23 cellular contexts compared by ENCODE assay signal in the genomic region with DNA sequence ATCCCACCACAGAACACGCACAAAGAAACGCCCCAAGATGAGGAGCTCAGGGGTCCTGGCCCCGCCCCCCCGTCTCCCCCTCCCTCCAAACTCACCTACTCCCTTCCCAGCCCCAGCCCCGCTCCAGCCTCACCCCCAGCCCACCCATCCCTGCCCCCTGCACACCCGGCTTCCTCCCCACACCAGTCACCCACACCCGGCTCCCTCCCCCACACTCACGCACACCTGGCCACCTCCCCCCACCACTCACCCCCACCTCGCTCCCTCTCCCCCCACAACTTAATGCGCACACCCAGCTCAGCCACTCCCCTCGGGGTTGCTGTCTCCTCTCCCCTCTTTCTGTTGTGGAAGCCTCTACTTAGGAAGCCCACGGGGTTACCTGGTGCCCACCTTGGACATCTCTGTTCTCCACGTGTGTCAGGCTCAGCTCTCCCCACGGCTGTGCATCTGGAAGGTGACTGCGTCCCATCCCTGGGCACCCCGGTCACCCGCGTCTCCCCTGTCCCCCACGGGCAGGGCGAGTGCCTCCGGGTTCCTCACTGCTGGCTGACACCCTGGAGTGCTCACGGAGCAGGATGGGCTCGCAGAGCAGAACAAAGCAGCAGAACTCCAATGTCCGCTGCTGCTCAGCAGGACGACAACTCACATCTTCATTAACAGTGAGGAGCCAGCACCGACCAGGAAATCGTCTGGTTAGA.
DNase-seq lines count a peak whose midpoint lies in the region; ATAC-seq and TF ChIP-seq lines count a peak whose summit lies in the region.
"Had no signal": no experiment of that assay in that cellular context is flagged by ENCODE, and none has a peak within 500 bp of the region (broad histone marks: within the 10 kb centered on the region; RNA-seq: fewer than 3 reads in every experiment).

No MANE protein-coding gene starts in this region.

- H3K4me1 ChIP-seq in iPS-15b (ENCODE audit: control insufficient read depth, insufficient read depth, low read length): peaks cover 6% of the 10 kb centered on the region
- H3K4me1 ChIP-seq: Caco-2 had no signal

- H3K9ac ChIP-seq in iPS-15b (ENCODE audit: low read depth, low read length): no peak overlapping the region
- H3K9ac ChIP-seq: BLaER1 treated with 17β-estradiol and CSF1 and Interleukin-3, amounts not matched to agents 10 nM and 100 nM; GM23248 had no signal

- POLR2A ChIA-PET in WTC11 (lab: Charles Lee): no interaction called here
- POLR2A ChIA-PET in HEK293T (lab: Yijun Ruan, JAX): no interaction called here

- no peaks in the 10 kb centered on the region for H3K36me3 Mint-ChIP-seq in WTC11
- H3K36me3 Mint-ChIP-seq: CD4-positive, alpha-beta memory T cell had no signal

- peak; percentile 14; the same call in 1 of the 2 replicates for ATAC-seq in WTC11
- ATAC-seq: PC-3 had no signal

- H3K27me3 ChIP-seq in iPS-15b (ENCODE audit: control insufficient read depth, insufficient read depth, low read length): no peaks in the 10 kb centered on the region
- H3K27me3 ChIP-seq: BLaER1 treated with 17β-estradiol and CSF1 and Interleukin-3, amounts not matched to agents 10 nM and 100 nM had no signal

- no peaks in the 10 kb centered on the region for H3K9me3 Mint-ChIP-seq in WTC11
- H3K9me3 Mint-ChIP-seq: CD4-positive, alpha-beta memory T cell had no signal

- peak overlapping the region; percentile 11; the same call in 1 of the 2 replicates for H3K4me3 Mint-ChIP-seq in WTC11
- H3K4me3 Mint-ChIP-seq: CD4-positive, alpha-beta memory T cell had no signal

- CTCF ChIA-PET in WTC11 (lab: Charles Lee): interaction anchor here (0.6 to 2.7 kb wide), 5 partner anchors 9 to 351 kb away, joined by 3 to 9 read pairs (median 4); no protein-coding TSS in a partner anchor
- CTCF ChIA-PET in HEK293T (lab: Yijun Ruan, JAX): interaction anchor here (0.7 kb wide), 1 partner anchor 13 kb away, joined by 3 read pairs; no protein-coding TSS in a partner anchor

- peak; percentile 53 for DNase-seq in activated CD8-positive, alpha-beta memory T cell treated with anti-CD3 and anti-CD28 coated beads for 24 hours
- DNase-seq in activated CD8-positive, alpha-beta memory T cell treated with anti-CD3 and anti-CD28 coated beads, Interleukin-2, amount 50 U/mL, for 4 hours: no peak
- DNase-seq in WTC11 (ENCODE audit: low spot score): no peak
- no peak for DNase-seq in OCI-M1 (lab: John Stamatoyannopoulos, UW)
- no peak for DNase-seq in NCI-H1436 treated with DMSO at 0.1 percent for 48 hours (lab: John Stamatoyannopoulos, UW)
- no peak for DNase-seq in HEK293T (ENCODE audit: extremely low spot score)
- no peak for DNase-seq in medulla oblongata (ENCODE audit: extremely low spot score)
- DNase-seq: 8988T; Caco-2; CD4-positive, alpha-beta memory T cell; GM23248; Karpas-422; MV-4-11; NCI-H1105 treated with DMSO at 0.1 percent for 48 hours; NCI-H2171; NCI-H345; NCI-H524 treated with DMSO at 0.1 percent for 48 hours; PC-3; SHP77; SW 1271 had no signal

- H3K4me1 Mint-ChIP-seq in WTC11: peaks cover 51% of the 10 kb centered on the region

- no peak for TF ChIP-seq CTCF in WTC11 (IDR thresholded peaks at IDR 0.05)

- peak overlapping the region; percentile 41 for H3K4me3 ChIP-seq in iPS-15b (ENCODE audit: low read depth, low read length)
- H3K4me3 ChIP-seq: BLaER1 treated with 17β-estradiol and CSF1 and Interleukin-3, amounts not matched to agents 10 nM and 100 nM; GM23248; SK-N-MC had no signal

- no peak overlapping the region for H3K27ac Mint-ChIP-seq in WTC11

- no peaks in the 10 kb centered on the region for H3K9me3 ChIP-seq in iPS-15b (ENCODE audit: control insufficient read depth, insufficient read depth, low read length)
- H3K9me3 ChIP-seq: Caco-2 had no signal

- H3K36me3 ChIP-seq in iPS-15b (ENCODE audit: control insufficient read depth, insufficient read depth, low read length): no peaks in the 10 kb centered on the region
- H3K36me3 ChIP-seq: BLaER1 treated with 17β-estradiol and CSF1 and Interleukin-3, amounts not matched to agents 10 nM and 100 nM had no signal

- H3K27me3 Mint-ChIP-seq in WTC11 (ENCODE audit: low read depth): peaks cover 5% of the 10 kb centered on the region; the same call in 1 of the 2 replicates

TF ChIP-seq in WTC11, 78 proteins besides CTCF, POLR2A, EP300 and RAD21:
- TF ChIP-seq ZNF416 (CRISPR knock-in tag; IDR thresholded peaks at IDR 0.05): no peak
- TF ChIP-seq, protein P1, sequence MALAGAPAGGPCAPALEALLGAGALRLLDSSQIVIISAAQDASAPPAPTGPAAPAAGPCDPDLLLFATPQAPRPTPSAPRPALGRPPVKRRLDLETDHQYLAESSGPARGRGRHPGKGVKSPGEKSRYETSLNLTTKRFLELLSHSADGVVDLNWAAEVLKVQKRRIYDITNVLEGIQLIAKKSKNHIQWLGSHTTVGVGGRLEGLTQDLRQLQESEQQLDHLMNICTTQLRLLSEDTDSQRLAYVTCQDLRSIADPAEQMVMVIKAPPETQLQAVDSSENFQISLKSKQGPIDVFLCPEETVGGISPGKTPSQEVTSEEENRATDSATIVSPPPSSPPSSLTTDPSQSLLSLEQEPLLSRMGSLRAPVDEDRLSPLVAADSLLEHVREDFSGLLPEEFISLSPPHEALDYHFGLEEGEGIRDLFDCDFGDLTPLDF (CRISPR knock-in tag; IDR thresholded peaks at IDR 0.05): no peak
- TF ChIP-seq ZNF423 (CRISPR knock-in tag; IDR thresholded peaks at IDR 0.05): peak; percentile 58; the same call in 1 of the 2 replicates
TF ChIP-seq in WTC11: peak in this region for 1.

TF ChIP-seq in HEK293T, 16 proteins besides CTCF, POLR2A, EP300 and RAD21:
- TF ChIP-seq, protein P2, sequence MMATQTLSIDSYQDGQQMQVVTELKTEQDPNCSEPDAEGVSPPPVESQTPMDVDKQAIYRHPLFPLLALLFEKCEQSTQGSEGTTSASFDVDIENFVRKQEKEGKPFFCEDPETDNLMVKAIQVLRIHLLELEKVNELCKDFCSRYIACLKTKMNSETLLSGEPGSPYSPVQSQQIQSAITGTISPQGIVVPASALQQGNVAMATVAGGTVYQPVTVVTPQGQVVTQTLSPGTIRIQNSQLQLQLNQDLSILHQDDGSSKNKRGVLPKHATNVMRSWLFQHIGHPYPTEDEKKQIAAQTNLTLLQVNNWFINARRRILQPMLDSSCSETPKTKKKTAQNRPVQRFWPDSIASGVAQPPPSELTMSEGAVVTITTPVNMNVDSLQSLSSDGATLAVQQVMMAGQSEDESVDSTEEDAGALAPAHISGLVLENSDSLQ (IDR thresholded peaks at IDR 0.05): no peak
- TF ChIP-seq LEF1 (IDR thresholded peaks at IDR 0.05; ENCODE audit: borderline replicate concordance) (no peak), TARDBP (IDR thresholded peaks at IDR 0.05) (no peak), SUZ12 (IDR thresholded peaks at IDR 0.05) (no peak), ARNT (IDR thresholded peaks at IDR 0.05) (no peak), BHLHE40 (IDR thresholded peaks at IDR 0.05; ENCODE audit: borderline replicate concordance) (no peak), ELF4 (IDR thresholded peaks at IDR 0.05) (no peak)
